Comparison of ENCODE assay signal across 1 cellular context in genomic region chr1:235004276-235004675, GRCh38.
TF ChIP-seq lines count a peak whose summit lies in the region.

No MANE protein-coding gene starts in this region.

TF ChIP-seq in H1, 55 proteins besides CTCF, POLR2A, EP300 and RAD21 (continued from another document):
- TF ChIP-seq TEAD4 (IDR thresholded peaks at IDR 0.05; ENCODE audit: low read depth, low read length) (no peak), PHF8 (conservative IDR thresholded peaks at IDR 0.05; ENCODE audit: low read depth, low read length) (no peak), E2F6 (IDR thresholded peaks at IDR 0.05) (no peak), GABPA (IDR thresholded peaks at IDR 0.05; ENCODE audit: borderline replicate concordance, insufficient read depth, low read length) (no peak), KDM4A (IDR thresholded peaks at IDR 0.05; ENCODE audit: low read depth, low read length, severe bottlenecking) (no peak), CHD1 (IDR thresholded peaks at IDR 0.05; ENCODE audit: low read depth, low read length) (no peak), EGR1 (IDR thresholded peaks at IDR 0.05; ENCODE audit: borderline replicate concordance, low read depth, low read length) (no peak), TAF7 (optimal IDR thresholded peaks at IDR 0.05; ENCODE audit: borderline replicate concordance, low read depth, low read length) (no peak), SIX5 (IDR thresholded peaks at IDR 0.05; ENCODE audit: low read depth, low read length) (no peak)
